Comparison of ENCODE assay signal across 14 cellular contexts in genomic region chr21:45226540-45227326, GRCh38.
DNase-seq lines count a peak whose midpoint lies in the region; ATAC-seq, FAIRE-seq and TF ChIP-seq lines count a peak whose summit lies in the region.
"Had no signal": no experiment of that assay in that cellular context is flagged by ENCODE, and none has a peak within 500 bp of the region (broad histone marks: within the 10 kb centered on the region; RNA-seq: fewer than 3 reads in every experiment).

No MANE protein-coding gene starts in this region.

- peak; percentile 13 for DNase-seq in stimulated activated CD4-positive, alpha-beta T cell treated with anti-CD3 and anti-CD28 coated beads, Interleukin-2, amount 100 ng/mL, for 4 hours (ENCODE audit: low read depth)
- no peak for DNase-seq in stimulated activated CD4-positive, alpha-beta T cell treated with anti-CD3 and anti-CD28 coated beads, Interleukin-4, amount 100 ng/mL, for 1 hour
- peak in 26 of 34 experiments; percentile 10 to 60 (median 28) for DNase-seq in T-cell
- DNase-seq in cerebellar cortex (ENCODE audit: low spot score) = peak; percentile 23
- DNase-seq in GM20000 (ENCODE audit: low spot score) = no peak
- no peak for DNase-seq in urothelium cell line (ENCODE audit: low spot score)
- DNase-seq: cortex of kidney, GOT3, Kasumi-1 had no signal

- no peak for FAIRE-seq in urothelium cell line (lab: Jason Lieb, UNC)
- FAIRE-seq: frontal cortex had no signal

- H3K4me1 Mint-ChIP-seq in T-cell = peaks cover 26 to 53% (median 46%) of the 10 kb centered on the region in 3 donors
- H3K4me1 Mint-ChIP-seq in stimulated activated naive CD8-positive, alpha-beta T cell treated with anti-CD3 and anti-CD28 coated beads, Interleukin-15, Interleukin-2, amounts not matched to agents 100 ng/mL and 50 ng/mL, for 24 hours (ENCODE audit: low read depth) = peaks cover 48% of the 10 kb centered on the region
- H3K4me1 Mint-ChIP-seq: neural crest cell had no signal

- no peak overlapping the region for H3K4me3 Mint-ChIP-seq in T-cell
- no peak overlapping the region for H3K4me3 Mint-ChIP-seq in stimulated activated naive CD8-positive, alpha-beta T cell treated with anti-CD3 and anti-CD28 coated beads, Interleukin-15, Interleukin-2, amounts not matched to agents 100 ng/mL and 50 ng/mL, for 24 hours
- H3K4me3 Mint-ChIP-seq: neural crest cell had no signal

- H3K27me3 Mint-ChIP-seq in T-cell = no peaks in the 10 kb centered on the region
- peaks cover 2% of the 10 kb centered on the region for H3K27me3 Mint-ChIP-seq in stimulated activated naive CD8-positive, alpha-beta T cell treated with anti-CD3 and anti-CD28 coated beads, Interleukin-15, Interleukin-2, amounts not matched to agents 100 ng/mL and 50 ng/mL, for 24 hours

- H3K27ac Mint-ChIP-seq in T-cell = peak overlapping the region; percentile 69 to 72
- peak overlapping the region; percentile 1 for H3K27ac Mint-ChIP-seq in stimulated activated naive CD8-positive, alpha-beta T cell treated with anti-CD3 and anti-CD28 coated beads, Interleukin-15, Interleukin-2, amounts not matched to agents 100 ng/mL and 50 ng/mL, for 24 hours
- H3K27ac Mint-ChIP-seq: activated T-helper 2 cell treated with anti-CD3 and anti-CD28 coated beads, Interferon-gamma antibody, Interleukin-2, Interleukin-4, amounts not matched to agents 10 μg/mL and 5 μg/mL and 100 μg/mL, durations not matched to agents 14 hours and 24 hours and 36 hours had no signal

- CTCF ChIA-PET in T-cell (lab: Charles Lee) = no interaction called here

- ATAC-seq in T-cell (replicated peaks in 1 of 4) = peak in 1 of 4 experiments; percentile 42
- no peak for ATAC-seq in GM18867 (IDR thresholded peaks at IDR 0.05; ENCODE audit: unreplicated experiment)

- peaks cover 5% of the 10 kb centered on the region for H3K36me3 Mint-ChIP-seq in T-cell
- no peaks in the 10 kb centered on the region for H3K36me3 Mint-ChIP-seq in stimulated activated naive CD8-positive, alpha-beta T cell treated with anti-CD3 and anti-CD28 coated beads, Interleukin-15, Interleukin-2, amounts not matched to agents 100 ng/mL and 50 ng/mL, for 24 hours (ENCODE audit: low read depth)

- no peak for TF ChIP-seq CTCF in GM20000 (IDR thresholded peaks at IDR 0.05; ENCODE audit: extremely low read depth, missing control alignments)

- POLR2A ChIA-PET in T-cell (lab: Charles Lee) = no interaction called here

- H3K9me3 Mint-ChIP-seq in T-cell = no peaks in the 10 kb centered on the region
- no peaks in the 10 kb centered on the region for H3K9me3 Mint-ChIP-seq in stimulated activated naive CD8-positive, alpha-beta T cell treated with anti-CD3 and anti-CD28 coated beads, Interleukin-15, Interleukin-2, amounts not matched to agents 100 ng/mL and 50 ng/mL, for 24 hours
- H3K9me3 Mint-ChIP-seq: activated T-helper 2 cell treated with anti-CD3 and anti-CD28 coated beads, Interferon-gamma antibody, Interleukin-2, Interleukin-4, amounts not matched to agents 10 μg/mL and 5 μg/mL and 100 μg/mL, durations not matched to agents 14 hours and 24 hours and 36 hours; neural crest cell had no signal

Comparison
In these comparisons a context has a peak if more than half of its experiments do, and no peak if none do; other contexts are left out.
1. DNase-seq: peak in stimulated activated CD4-positive, alpha-beta T cell treated with anti-CD3 and anti-CD28 coated beads, Interleukin-2, amount 100 ng/mL, for 4 hours (single experiment), T-cell (26 of 34) and cerebellar cortex (single experiment); none in stimulated activated CD4-positive, alpha-beta T cell treated with anti-CD3 and anti-CD28 coated beads, Interleukin-4, amount 100 ng/mL, for 1 hour (single experiment), GM20000 (single experiment) and urothelium cell line (single experiment).